ENCODE assay signal across 13 cellular contexts in genomic region chr21:44982558-44983244, GRCh38. TPM values are rescaled to one million over a fixed set of nuclear protein-coding genes. Genes with fewer than 3 reads are reported as not detected.
DNase-seq lines count a peak whose midpoint lies in the region; ATAC-seq lines count a peak whose summit lies in the region.
"Had no signal": no experiment of that assay in that cellular context is flagged by ENCODE, and none has a peak within 500 bp of the region (broad histone marks: within the 10 kb centered on the region; RNA-seq: fewer than 3 reads in every experiment).

No MANE protein-coding gene starts in this region.

- H3K79me2 ChIP-seq in mesendoderm (ENCODE audit: control insufficient read depth, insufficient read depth, low read length), result no peaks in the 10 kb centered on the region

- H3K4me1 ChIP-seq in mesendoderm (ENCODE audit: control insufficient read depth, low read depth, low read length), result no peaks in the 10 kb centered on the region

- H3K27ac ChIP-seq in mesendoderm (ENCODE audit: low read depth, low read length), result no peak overlapping the region

- no peak overlapping the region for H3K4me3 ChIP-seq in mesendoderm (ENCODE audit: low read length)

- H2AK5ac ChIP-seq in mesendoderm (ENCODE audit: low read length), result no peak overlapping the region

- no peak overlapping the region for H4K5ac ChIP-seq in mesendoderm (ENCODE audit: low read length)

- no peak overlapping the region for H4K8ac ChIP-seq in mesendoderm (ENCODE audit: low read depth, low read length)

- H3K18ac ChIP-seq in mesendoderm (ENCODE audit: low read length), result no peak overlapping the region

- no peak overlapping the region for H2BK120ac ChIP-seq in mesendoderm (ENCODE audit: low read depth, low read length)

- H3K4ac ChIP-seq in mesendoderm (ENCODE audit: low read depth, low read length), result no peak overlapping the region

- no peak overlapping the region for H3K9ac ChIP-seq in mesendoderm (ENCODE audit: low read length)

- no peak overlapping the region for H2BK15ac ChIP-seq in mesendoderm (replicated peaks; ENCODE audit: low read depth)

- ATAC-seq in Right ventricle myocardium inferior (peak; percentile 20), esophagus mucosa (peak; percentile 28)

- H3K79me1 ChIP-seq in mesendoderm (ENCODE audit: low read length), result no peaks in the 10 kb centered on the region

- no peak overlapping the region for H3K23ac ChIP-seq in mesendoderm (ENCODE audit: low read length)

- H3K36me3 ChIP-seq in mesendoderm (ENCODE audit: control insufficient read depth, insufficient read depth, low read length), result no peaks in the 10 kb centered on the region

- WGBS in mesendoderm (ENCODE audit: extremely low coverage, insufficient coverage, low lambda C conversion rate), result no CpG with 5 or more reads among the region's 41 CpGs

- H2BK5ac ChIP-seq in mesendoderm (ENCODE audit: low read length), result no peak overlapping the region

- DNase-seq in Right ventricle myocardium inferior (ENCODE audit: missing footprints), result peak; percentile 68
- no peak for DNase-seq in cardiac septum (ENCODE audit: low spot score)
- DNase-seq in mesendoderm, result peak; percentile 25
- DNase-seq in HCEC 1CT, result no peak
- DNase-seq in DMS79 treated with DMSO at 0.1 percent for 48 hours (lab: John Stamatoyannopoulos, UW), result no peak
- no peak for DNase-seq in activated CD4-positive, alpha-beta T cell treated with anti-CD3 and anti-CD28 coated beads, Interleukin-2, amount 50 U/mL, for 4 hours
- no peak for DNase-seq in 8988T
- DNase-seq: activated CD4-positive, alpha-beta T cell treated with anti-CD3 and anti-CD28 coated beads, Interleukin-2, amount 50 U/mL, for 1 hour; activated naive CD4-positive, alpha-beta T cell; KBM-7; occipital lobe; SHP77 treated with DMSO at 0.1 percent for 48 hours had no signal

- no peak overlapping the region for H3K4me2 ChIP-seq in mesendoderm (ENCODE audit: low read length)

- intact Hi-C loops in Right ventricle myocardium inferior (cut with DNase I) (no loop called here), cardiac septum (cut with DNase I) (no loop called here)

- peak overlapping the region; percentile 42 for H3K56ac ChIP-seq in mesendoderm (ENCODE audit: low read length)

- no peaks in the 10 kb centered on the region for H3K27me3 ChIP-seq in mesendoderm (ENCODE audit: insufficient read depth, low read length, poor library complexity)

RNA-seq across cellular contexts. Expression of gene SLX9, which starts 42.9 kb away (rescaled TPM):
- total RNA-seq in Right ventricle myocardium inferior (66.5 TPM), cardiac septum (35.8 TPM), esophagus mucosa (27.2 TPM)
- polyA plus RNA-seq in mesendoderm (2013, experiment 1 of 2), result 45.5 TPM
- 43.5 TPM for polyA plus RNA-seq in mesendoderm (2013, experiment 2 of 2)

Comparison
In these comparisons a context has a peak if more than half of its experiments do, and no peak if none do; other contexts are left out.
1. DNase-seq: peak in Right ventricle myocardium inferior (single experiment) and mesendoderm (single experiment); none in cardiac septum (single experiment), HCEC 1CT (single experiment), DMS79 treated with DMSO at 0.1 percent for 48 hours (single experiment), activated CD4-positive, alpha-beta T cell treated with anti-CD3 and anti-CD28 coated beads, Interleukin-2, amount 50 U/mL, for 4 hours (0 of 2) and 8988T (single experiment).